32 cellular contexts compared by ENCODE assay signal in genomic region chr20:4116091-4116490, GRCh38.
"Had no signal": no experiment of that assay in that cellular context is flagged by ENCODE, and none has a peak within 500 bp of the region (broad histone marks: within the 10 kb centered on the region; RNA-seq: fewer than 3 reads in every experiment).

No MANE protein-coding gene starts in this region.

- H3K4me1 ChIP-seq: body of pancreas had no signal

- H3K9me3 ChIP-seq: adrenal gland, ascending aorta, body of pancreas, breast epithelium had no signal

- FAIRE-seq: astrocyte, bronchial epithelial cell had no signal

- DNase-seq: activated effector memory CD4-positive, alpha-beta T cell treated with anti-CD3 and anti-CD28 coated beads, Interleukin-2, amount 50 U/mL, for 16 hours; activated effector memory CD4-positive, alpha-beta T cell treated with Interleukin-2 at 50 U/mL for 16 hours; activated gamma-delta T cell; activated gamma-delta T cell treated with Interleukin-2 at 50 U/mL for 16 hours; activated naive CD4-positive, alpha-beta T cell; activated naive CD4-positive, alpha-beta T cell treated with anti-CD3 and anti-CD28 coated beads for 36 hours; activated naive CD4-positive, alpha-beta T cell treated with anti-CD3 and anti-CD28 coated beads, Interleukin-2, amount 10 ng/mL, durations not matched to agents 7 days and 5 days; activated naive CD4-positive, alpha-beta T cell treated with anti-CD3 and anti-CD28 coated beads, Interleukin-2, amount 50 U/mL, for 16 hours; activated naive CD4-positive, alpha-beta T cell treated with Interleukin-2 at 50 U/mL for 16 hours; activated naive CD8-positive, alpha-beta T cell treated with anti-CD3 and anti-CD28 coated beads for 36 hours; activated naive CD8-positive, alpha-beta T cell treated with anti-CD3 and anti-CD28 coated beads, Interleukin-2, amount 10 ng/mL, durations not matched to agents 7 days and 5 days; activated naive CD8-positive, alpha-beta T cell treated with anti-CD3 and anti-CD28 coated beads, Interleukin-2, amount 50 U/mL, for 24 hours; activated T-cell treated with anti-CD3 and anti-CD28 coated beads, Interleukin-2, amount 50 U/mL, for 1 hour; activated T-cell treated with anti-CD3 and anti-CD28 coated beads, Interleukin-2, amount 50 U/mL, for 24 hours; activated T-cell treated with anti-CD3 and anti-CD28 coated beads, Interleukin-2, amount 50 U/mL, for 4 hours; activated T-cell treated with anti-CD3 and anti-CD28 coated beads, Interleukin-2, amount 50 U/mL, for 48 hours; activated T-cell treated with anti-CD3 and anti-CD28 coated beads, Interleukin-2, amount 50 U/mL, for 72 hours; amniotic stem cell; amygdala; anterior cingulate cortex; aorta; body of pancreas; brain microvascular endothelial cell; central memory CD4-positive, alpha-beta T cell had no signal

- H3K27ac ChIP-seq: adrenal gland, ascending aorta, body of pancreas, brain microvascular endothelial cell, breast epithelium, cardiac muscle cell had no signal

- H3K4me3 ChIP-seq: adrenal gland, ascending aorta, body of pancreas, breast epithelium, cardiac muscle cell had no signal

- ATAC-seq: activated naive CD4-positive, alpha-beta T cell treated with anti-CD3 and anti-CD28 coated beads, Interleukin-2, amount 50 U/mL, for 72 hours; activated naive CD8-positive, alpha-beta T cell treated with anti-CD3 and anti-CD28 coated beads, Interleukin-2, amount 50 U/mL, for 24 hours; activated T-cell treated with anti-CD3 and anti-CD28 coated beads, Interleukin-2, amount 50 U/mL, for 4 hours; activated T-cell treated with anti-CD3 and anti-CD28 coated beads, Interleukin-2, amount 50 U/mL, for 72 hours; activated T-helper 17 cell treated with anti-CD3 and anti-CD28 coated beads, Interleukin-2, amount 50 U/mL, for 72 hours; body of pancreas had no signal
